21 cellular contexts compared by ENCODE assay signal in genomic region chr7:131897790-131898165, GRCh38.
"Had no signal": no experiment of that assay in that cellular context is flagged by ENCODE, and none has a peak within 500 bp of the region (broad histone marks: within the 10 kb centered on the region; RNA-seq: fewer than 3 reads in every experiment).

No MANE protein-coding gene starts in this region.

- DNase-seq: activated CD4-positive, alpha-beta T cell treated with anti-CD3 and anti-CD28 coated beads, Interleukin-2, amount 10 ng/mL, durations not matched to agents 24 days and 14 days; activated naive CD4-positive, alpha-beta T cell treated with anti-CD3 and anti-CD28 coated beads for 36 hours; activated T-cell treated with anti-CD3 and anti-CD28 coated beads, Interleukin-2, amount 50 U/mL, for 24 hours; central memory CD4-positive, alpha-beta T cell; colonic mucosa; erythroblast; foreskin melanocyte; hypothalamus; kidney; mucosa of descending colon; naive B cell; pancreas; stimulated activated CD4-positive, alpha-beta T cell treated with anti-CD3 and anti-CD28 coated beads, Interleukin-4, amount 100 ng/mL, for 1 hour; stimulated activated naive CD8-positive, alpha-beta T cell treated with anti-CD3 and anti-CD28 coated beads, Interleukin-15, amount 100 ng/mL, for 72 hours; T1000; trophoblast cell had no signal

- H3K4me1 ChIP-seq: colonic mucosa, left lung, pancreas had no signal

- ATAC-seq: pancreas, sciatic nerve had no signal

- H3K27me3 ChIP-seq: brain microvascular endothelial cell, colonic mucosa, left lung, pancreas had no signal

- H3K4me3 ChIP-seq: colonic mucosa, left lung, mucosa of descending colon, pancreas, smooth muscle cell had no signal

- FAIRE-seq: endometrium, kidney, pancreas had no signal

- H3K9me3 ChIP-seq: colonic mucosa, mucosa of descending colon, pancreas had no signal

- H3K27ac ChIP-seq: brain microvascular endothelial cell, colonic mucosa, pancreas had no signal

- H3K36me3 ChIP-seq: brain microvascular endothelial cell, colonic mucosa, left lung, pancreas had no signal
